Comparison of ENCODE assay signal across 23 cellular contexts in genomic region chr5:151487544-151487943, GRCh38. TPM values are rescaled to one million over a fixed set of nuclear protein-coding genes. Genes with fewer than 3 reads are reported as not detected.
DNase-seq lines count a peak whose midpoint lies in the region; ATAC-seq, FAIRE-seq and TF ChIP-seq lines count a peak whose summit lies in the region.
"Had no signal": no experiment of that assay in that cellular context is flagged by ENCODE, and none has a peak within 500 bp of the region (broad histone marks: within the 10 kb centered on the region; RNA-seq: fewer than 3 reads in every experiment).

No MANE protein-coding gene starts in this region.

- H3K27ac ChIP-seq in breast epithelium, result no peak overlapping the region
- H3K27ac ChIP-seq: 22Rv1; A549; BLaER1 treated with 17β-estradiol and CSF1 and Interleukin-3, amounts not matched to agents 10 nM and 100 nM; C4-2B had no signal

- TF ChIP-seq CTCF in MCF 10A (IDR thresholded peaks at IDR 0.05; ENCODE audit: unreplicated experiment) (no peak), breast epithelium (IDR thresholded peaks at IDR 0.05) (no peak), bronchial epithelial cell (IDR thresholded peaks at IDR 0.05; ENCODE audit: insufficient read depth, low read length, severe bottlenecking) (no peak)

- POLR2A ChIA-PET in MCF 10A (lab: Yijun Ruan, JAX), result no interaction called here
- POLR2A ChIA-PET in activated CD4-positive, alpha-beta T cell treated with anti-CD3 and anti-CD28 coated beads for 36 hours (lab: Charles Lee), result no interaction called here

- intact Hi-C loops in MCF 10A (cut with micrococcal nuclease), result no loop called here
- intact Hi-C loops in breast epithelium (cut with DNase I; ENCODE audit: low total_unique reads), result no loop called here
- intact Hi-C loops in activated CD4-positive, alpha-beta T cell treated with anti-CD3 and anti-CD28 coated beads for 36 hours (cut with DNase I, micrococcal nuclease), result no loop called here

- BruUV-seq in MCF 10A (replicated peaks; lab: Mats Ljungman, UMichigan), result no TSS peak

- peak overlapping the region; percentile 6 for H3K27ac Mint-ChIP-seq in MCF 10A (ENCODE audit: low read depth, unreplicated experiment)
- peak overlapping the region; percentile 61 for H3K27ac Mint-ChIP-seq in stimulated activated effector memory CD8-positive, alpha-beta T cell treated with anti-CD3 and anti-CD28 coated beads, Interleukin-12 subunit alpha, Interleukin-12 subunit beta, amount 100 ng/mL, for 72 hours
- H3K27ac Mint-ChIP-seq in activated CD4-positive, alpha-beta T cell treated with anti-CD3 and anti-CD28 coated beads for 36 hours, result no peak overlapping the region
- H3K27ac Mint-ChIP-seq: B cell; CD4-positive, alpha-beta T cell; CD8-positive, alpha-beta T cell had no signal

- no peaks in the 10 kb centered on the region for H3K9me3 Mint-ChIP-seq in MCF 10A (ENCODE audit: unreplicated experiment)
- H3K9me3 Mint-ChIP-seq in stimulated activated effector memory CD8-positive, alpha-beta T cell treated with anti-CD3 and anti-CD28 coated beads, Interleukin-12 subunit alpha, Interleukin-12 subunit beta, amount 100 ng/mL, for 72 hours, result no peaks in the 10 kb centered on the region
- no peaks in the 10 kb centered on the region for H3K9me3 Mint-ChIP-seq in activated CD4-positive, alpha-beta T cell treated with anti-CD3 and anti-CD28 coated beads for 36 hours (ENCODE audit: low read depth)
- H3K9me3 Mint-ChIP-seq: CD4-positive, alpha-beta T cell; CD8-positive, alpha-beta T cell had no signal

- H3K36me3 ChIP-seq in breast epithelium (no peaks in the 10 kb centered on the region), bronchial epithelial cell (ENCODE audit: control insufficient read depth, insufficient read depth, low read length) (peaks cover 9% of the 10 kb centered on the region)

- no peak for ATAC-seq in stimulated activated effector memory CD8-positive, alpha-beta T cell treated with anti-CD3 and anti-CD28 coated beads, Interleukin-12 subunit alpha, Interleukin-12 subunit beta, amount 100 ng/mL, for 72 hours
- no peak for ATAC-seq in HG03342 (IDR thresholded peaks at IDR 0.05; ENCODE audit: unreplicated experiment)
- ATAC-seq in activated CD4-positive, alpha-beta T cell treated with anti-CD3 and anti-CD28 coated beads for 36 hours, result no peak
- ATAC-seq: A549; CD8-positive, alpha-beta T cell; GM12878 had no signal

- in situ Hi-C loops in G401 (cut with HindIII; ENCODE audit: low sequenced_read_pairs), result no loop called here

- H3K27me3 ChIP-seq in breast epithelium (no peaks in the 10 kb centered on the region), bronchial epithelial cell (ENCODE audit: control insufficient read depth, insufficient read depth, low read length) (no peaks in the 10 kb centered on the region)
- H3K27me3 ChIP-seq: BLaER1 treated with 17β-estradiol and CSF1 and Interleukin-3, amounts not matched to agents 10 nM and 100 nM had no signal

- no peak for TF ChIP-seq POLR2A in breast epithelium (IDR thresholded peaks at IDR 0.05)

- no peaks in the 10 kb centered on the region for H3K27me3 Mint-ChIP-seq in MCF 10A (ENCODE audit: insufficient read depth, unreplicated experiment)
- no peaks in the 10 kb centered on the region for H3K27me3 Mint-ChIP-seq in activated CD4-positive, alpha-beta T cell treated with anti-CD3 and anti-CD28 coated beads for 36 hours
- H3K27me3 Mint-ChIP-seq: B cell; CD4-positive, alpha-beta T cell had no signal

- H3K9me3 ChIP-seq in breast epithelium, result no peaks in the 10 kb centered on the region
- H3K9me3 ChIP-seq: A549, Caco-2 had no signal

- no peak overlapping the region for H3K4me3 Mint-ChIP-seq in MCF 10A (ENCODE audit: unreplicated experiment)
- H3K4me3 Mint-ChIP-seq in stimulated activated effector memory CD8-positive, alpha-beta T cell treated with anti-CD3 and anti-CD28 coated beads, Interleukin-12 subunit alpha, Interleukin-12 subunit beta, amount 100 ng/mL, for 72 hours, result no peak overlapping the region
- no peak overlapping the region for H3K4me3 Mint-ChIP-seq in activated CD4-positive, alpha-beta T cell treated with anti-CD3 and anti-CD28 coated beads for 36 hours
- H3K4me3 Mint-ChIP-seq: B cell; CD4-positive, alpha-beta T cell; CD8-positive, alpha-beta T cell had no signal

- H3K4me1 ChIP-seq in breast epithelium, result no peaks in the 10 kb centered on the region
- H3K4me1 ChIP-seq: A549, Caco-2 had no signal

- H3K4me3 ChIP-seq in breast epithelium, result no peak overlapping the region
- no peak overlapping the region for H3K4me3 ChIP-seq in bronchial epithelial cell (ENCODE audit: low read depth, low read length)
- H3K4me3 ChIP-seq: A549; BLaER1 treated with 17β-estradiol and CSF1 and Interleukin-3, amounts not matched to agents 10 nM and 100 nM; GM12878 had no signal

- DNase-seq in MCF 10A (ENCODE audit: unreplicated experiment) (no peak), breast epithelium (ENCODE audit: low spot score in 2 of 2) (no peak), G401 (ENCODE audit: low spot score) (peak; percentile 68), bronchial epithelial cell (ENCODE audit: low read depth) (no peak)
- DNase-seq in stimulated activated effector memory CD8-positive, alpha-beta T cell treated with anti-CD3 and anti-CD28 coated beads, Interleukin-12 subunit alpha, Interleukin-12 subunit beta, amount 100 ng/mL, for 72 hours (ENCODE audit: low spot score in 2 of 2), result no peak
- DNase-seq in activated CD4-positive, alpha-beta T cell treated with anti-CD3 and anti-CD28 coated beads for 36 hours, result no peak
- DNase-seq: AML-193; Caco-2; Calu3; CD4-positive, alpha-beta T cell; CD8-positive, alpha-beta T cell; DMS79 treated with DMSO at 0.1 percent for 48 hours; GDM1 had no signal

- CTCF ChIA-PET in MCF 10A (lab: Yijun Ruan, JAX), result interaction anchor here (1.7 to 2.5 kb wide), 2 partner anchors 14 to 165 kb away, joined by 6 to 10 read pairs; no protein-coding TSS in a partner anchor
- CTCF ChIA-PET in activated CD4-positive, alpha-beta T cell treated with anti-CD3 and anti-CD28 coated beads for 36 hours (lab: Charles Lee), result no interaction called here

- H3K36me3 Mint-ChIP-seq in MCF 10A (ENCODE audit: insufficient read depth, unreplicated experiment), result peaks cover 9% of the 10 kb centered on the region
- no peaks in the 10 kb centered on the region for H3K36me3 Mint-ChIP-seq in stimulated activated effector memory CD8-positive, alpha-beta T cell treated with anti-CD3 and anti-CD28 coated beads, Interleukin-12 subunit alpha, Interleukin-12 subunit beta, amount 100 ng/mL, for 72 hours
- H3K36me3 Mint-ChIP-seq in activated CD4-positive, alpha-beta T cell treated with anti-CD3 and anti-CD28 coated beads for 36 hours (ENCODE audit: low read depth), result peaks cover 5% of the 10 kb centered on the region

- H3K4me1 Mint-ChIP-seq in MCF 10A (ENCODE audit: insufficient read depth, unreplicated experiment), result no peaks in the 10 kb centered on the region
- no peaks in the 10 kb centered on the region for H3K4me1 Mint-ChIP-seq in stimulated activated effector memory CD8-positive, alpha-beta T cell treated with anti-CD3 and anti-CD28 coated beads, Interleukin-12 subunit alpha, Interleukin-12 subunit beta, amount 100 ng/mL, for 72 hours
- H3K4me1 Mint-ChIP-seq in activated CD4-positive, alpha-beta T cell treated with anti-CD3 and anti-CD28 coated beads for 36 hours, result no peaks in the 10 kb centered on the region
- H3K4me1 Mint-ChIP-seq: B cell had no signal

- peak; percentile 32 for FAIRE-seq in bronchial epithelial cell (lab: Jason Lieb, UNC)
- FAIRE-seq: A549, D721Med, GM12878, GM12892, GM19239 had no signal

RNA-seq across cellular contexts. Expression of gene SLC36A1, which starts 40.1 kb away (rescaled TPM):
- 10.4 and 16.2 TPM in 2 replicates for total RNA-seq in MCF 10A (2022)
- total RNA-seq in breast epithelium, result 10 to 100 TPM; 10.8 to 14.1 (median 11.4) TPM
- 2.0 and 4.4 TPM in 2 replicates for total RNA-seq in G401 (2014; rRNA removed; shearing (Covaris generic))
- total RNA-seq in bronchial epithelial cell, result 4.5 and 4.9 TPM in 2 replicates
- 1 to 10 TPM; 3.4 to 4.4 TPM for total RNA-seq in activated CD4-positive, alpha-beta T cell treated with anti-CD3 and anti-CD28 coated beads for 36 hours
